8 cellular contexts compared by ENCODE assay signal in the genomic region with DNA sequence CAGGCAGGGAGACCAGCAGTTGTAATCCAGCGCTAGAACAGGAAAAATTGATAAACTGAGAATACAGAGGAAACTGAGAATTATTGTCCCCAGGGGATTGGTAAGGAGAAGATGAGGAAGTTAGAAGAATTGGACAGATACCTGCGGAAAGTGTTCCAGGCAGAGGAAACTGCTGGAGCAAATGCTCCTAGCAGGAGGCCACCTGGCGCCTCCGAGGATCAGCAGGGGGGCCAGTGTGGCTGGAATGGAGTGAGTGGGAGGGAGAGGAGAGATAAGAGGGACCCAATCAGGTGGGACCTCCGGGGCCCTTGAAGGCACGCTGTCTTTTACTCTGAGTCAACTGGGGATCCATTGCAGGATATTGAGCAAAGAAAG. TPM values are rescaled to one million over a fixed set of nuclear protein-coding genes. Genes with fewer than 3 reads are reported as not detected.
DNase-seq lines count a peak whose midpoint lies in the region; ATAC-seq and TF ChIP-seq lines count a peak whose summit lies in the region.

No MANE protein-coding gene starts in this region.

- H4K20me1 ChIP-seq in osteoblast (ENCODE audit: insufficient read depth, low read length): peaks cover 27% of the 10 kb centered on the region

- H3K9me3 ChIP-seq in osteoblast (ENCODE audit: low read depth, low read length): no peaks in the 10 kb centered on the region

- ATAC-seq in HG03432 (IDR thresholded peaks at IDR 0.05; ENCODE audit: unreplicated experiment): no peak
- no peak for ATAC-seq in HG03159 (IDR thresholded peaks at IDR 0.05; ENCODE audit: unreplicated experiment)

- H3K27me3 Mint-ChIP-seq in endothelial cell (ENCODE audit: unreplicated experiment): no peaks in the 10 kb centered on the region

- H3K27ac ChIP-seq in osteoblast (ENCODE audit: low read depth, low read length): peak overlapping the region; percentile 78

- H3K4me1 ChIP-seq in osteoblast (ENCODE audit: insufficient read depth, low read length): peaks cover 37% of the 10 kb centered on the region

- TF ChIP-seq CTCF in GM12875 (IDR thresholded peaks at IDR 0.05; ENCODE audit: borderline replicate concordance, insufficient read depth, low read depth, low read length) (no peak), endothelial cell (IDR thresholded peaks at IDR 0.05; ENCODE audit: unreplicated experiment) (no peak), osteoblast (IDR thresholded peaks at IDR 0.05; ENCODE audit: extremely low read depth, low read depth, low read length) (no peak)

- H2AFZ ChIP-seq in osteoblast (ENCODE audit: low read length): peak overlapping the region; percentile 97

- H3K27ac Mint-ChIP-seq in endothelial cell (ENCODE audit: unreplicated experiment): no peak overlapping the region

- H3K4me2 ChIP-seq in osteoblast (ENCODE audit: insufficient read depth, low read length): peak overlapping the region; percentile 97

- DNase-seq in OCI-M1 (lab: John Stamatoyannopoulos, UW): peak; percentile 26
- no peak for DNase-seq in endothelial cell (ENCODE audit: low spot score)
- no peak for DNase-seq in osteoblast (ENCODE audit: insufficient read length, low spot score, missing footprints)
- DNase-seq in ecto neural progenitor cell (ENCODE audit: low spot score): no peak
- no peak for DNase-seq in NCI-H1105 treated with DMSO at 0.1 percent for 48 hours (lab: John Stamatoyannopoulos, UW)

- H3K27me3 ChIP-seq in osteoblast (ENCODE audit: insufficient read depth, low read length): no peaks in the 10 kb centered on the region

- no peaks in the 10 kb centered on the region for H3K9me3 Mint-ChIP-seq in endothelial cell (ENCODE audit: unreplicated experiment)

- H3K36me3 Mint-ChIP-seq in endothelial cell (ENCODE audit: low read depth, unreplicated experiment): peaks cover 5% of the 10 kb centered on the region

- peak overlapping the region; percentile 83 for H3K4me3 Mint-ChIP-seq in endothelial cell (ENCODE audit: unreplicated experiment)

- H3K79me2 ChIP-seq in osteoblast (ENCODE audit: insufficient read depth, low read length): peaks cover 54% of the 10 kb centered on the region

- peaks cover 11% of the 10 kb centered on the region for H3K36me3 ChIP-seq in osteoblast (ENCODE audit: insufficient read depth, low read length)

- H3K4me1 Mint-ChIP-seq in endothelial cell (ENCODE audit: unreplicated experiment): peaks cover 29% of the 10 kb centered on the region

- H3K4me3 ChIP-seq in GM12875 (ENCODE audit: low read depth, low read length) (peak overlapping the region; percentile 90), osteoblast (ENCODE audit: insufficient read depth, low read length) (peak overlapping the region; percentile 99)

RNA-seq across cellular contexts. Expression of a gene that starts 0.7 kb away (rescaled TPM):
- total RNA-seq in endothelial cell (ENCODE audit: unreplicated experiment) (224 TPM), osteoblast (343 and 353 TPM in 2 replicates)
